ENCODE assay signal across 8 cellular contexts in genomic region chr1:204207136-204207616, GRCh38. TPM values are rescaled to one million over a fixed set of nuclear protein-coding genes. Genes with fewer than 3 reads are reported as not detected.
DNase-seq lines count a peak whose midpoint lies in the region; ATAC-seq and TF ChIP-seq lines count a peak whose summit lies in the region.

No MANE protein-coding gene starts in this region.

- BruUV-seq in mammary epithelial cell (replicated peaks; lab: Mats Ljungman, UMichigan), result no TSS peak

- no peak overlapping the region for H3K4me2 ChIP-seq in mammary epithelial cell (ENCODE audit: insufficient read depth, low read depth, low read length)

- no peaks in the 10 kb centered on the region for H3K9me3 ChIP-seq in mammary epithelial cell (replicated peaks; ENCODE audit: insufficient read depth, low read length)

- no peak overlapping the region for H3K4me3 ChIP-seq in mammary epithelial cell (replicated peaks in 1 of 3; ENCODE audit: insufficient read depth in 1 of 3, low read depth in 2 of 3, low read length in 3 of 3)

- H3K27me3 ChIP-seq in mammary epithelial cell (ENCODE audit: insufficient read depth, low read length), result no peaks in the 10 kb centered on the region

- H3K27ac ChIP-seq in mammary epithelial cell (ENCODE audit: insufficient read depth, low read depth, low read length), result no peak overlapping the region

- no peaks in the 10 kb centered on the region for H3K36me3 ChIP-seq in mammary epithelial cell (ENCODE audit: insufficient read depth, low read length)

- ATAC-seq in GM18511 (IDR thresholded peaks at IDR 0.05; ENCODE audit: unreplicated experiment) (peak; percentile 67), left lobe of liver (peak; percentile 93), GM21717 (IDR thresholded peaks at IDR 0.05; ENCODE audit: unreplicated experiment) (no peak)

- peak; percentile 79 to 95 for TF ChIP-seq CTCF in mammary epithelial cell (conservative IDR thresholded peaks at IDR 0.05 in 1 of 2, IDR thresholded peaks at IDR 0.05 in 1 of 2; ENCODE audit: extremely low read depth in 1 of 2, insufficient read depth in 1 of 2, low read depth in 1 of 2, low read length in 2 of 2)

- no peaks in the 10 kb centered on the region for H4K20me1 ChIP-seq in mammary epithelial cell (ENCODE audit: insufficient read depth, low read length)

- DNase-seq in ACHN, result peak; percentile 28
- peak; percentile 55 for DNase-seq in NCI-H146 (lab: John Stamatoyannopoulos, UW)
- DNase-seq in activated CD4-positive, CD25-positive, alpha-beta regulatory T cell treated with anti-CD3 and anti-CD28 coated beads, Interleukin-2, amount 50 U/mL, for 16 hours (ENCODE audit: low read depth, low spot score), result peak; percentile 50
- peak; percentile 24 for DNase-seq in mammary epithelial cell
- peak; percentile 73 for DNase-seq in left lobe of liver (ENCODE audit: low spot score)
- peak; percentile 70 to 82 for DNase-seq in stimulated activated CD4-positive, alpha-beta T cell treated with anti-CD3 and anti-CD28 coated beads, Interleukin-4, amount 100 ng/mL, for 48 hours (ENCODE audit: low read depth in 2 of 2)

- CTCF ChIA-PET in mammary epithelial cell (lab: Charles Lee; ENCODE audit: low non-redundant PET), result interaction anchor here (0.6 to 0.9 kb wide), 3 partner anchors 8 to 1000 kb away, joined by 3 to 4 read pairs (median 4); no protein-coding TSS in a partner anchor

- H3K79me2 ChIP-seq in mammary epithelial cell (ENCODE audit: insufficient read depth, low read length), result no peaks in the 10 kb centered on the region

- dilution Hi-C loops in mammary epithelial cell (cut with HindIII; ENCODE audit: low sequenced_read_pairs), result no loop called here

- 24% methylated on average over 13 of the region's 13 CpGs for WGBS in mammary epithelial cell (ENCODE audit: low coverage, missing lambda C conversion rate)

- peak overlapping the region; percentile 55 for H2AFZ ChIP-seq in mammary epithelial cell (ENCODE audit: low read depth, low read length)

- peaks cover 3% of the 10 kb centered on the region for H3K4me1 ChIP-seq in mammary epithelial cell (ENCODE audit: insufficient read depth, low read length)

- intact Hi-C loops in mammary epithelial cell (cut with micrococcal nuclease), result loop anchor here (1.0 kb wide), 2 partner anchors 45 to 346 kb away; partner anchors contain the start of gene SNRPE

- no peak overlapping the region for H3K9ac ChIP-seq in mammary epithelial cell (ENCODE audit: insufficient read depth, low read length)

- in situ Hi-C loops in ACHN (cut with HindIII; ENCODE audit: low pct_ligation_motif_present, low pct_unique_long_range_greater_than_20kb, low sequenced_read_pairs), result no loop called here
- in situ Hi-C loops in mammary epithelial cell (cut with MboI; ENCODE audit: low sequenced_read_pairs in 2 of 2), result loop anchor here (5.0 kb wide), 2 partner anchors 40 to 45 kb away; partner anchors contain the start of gene REN (in 1 of the 2)

RNA-seq across cellular contexts. Expression of gene GOLT1A, which starts 6.6 kb away (rescaled TPM):
- total RNA-seq in mammary epithelial cell (under 1 TPM in 1 of 2 donors, not detected in 1; 0.59 TPM), left lobe of liver (63.9 TPM)
- polyA plus RNA-seq in mammary epithelial cell, result 0.22 TPM
- polyA minus RNA-seq in mammary epithelial cell, result not detected

RNA-seq across cellular contexts. Expression of gene KISS1, which starts 10.9 kb away (rescaled TPM):
- total RNA-seq in mammary epithelial cell (not detected), left lobe of liver (0.63 TPM)
- polyA plus RNA-seq in mammary epithelial cell, result not detected
- not detected for polyA minus RNA-seq in mammary epithelial cell

RNA-seq across cellular contexts. Expression of gene REN, which starts 41.0 kb away (rescaled TPM):
- total RNA-seq in mammary epithelial cell (not detected), left lobe of liver (0.20 TPM)
- polyA plus RNA-seq in mammary epithelial cell, result 0.09 TPM
- polyA minus RNA-seq in mammary epithelial cell, result not detected

RNA-seq across cellular contexts. Expression of gene ETNK2, which starts 55.3 kb away (rescaled TPM):
- total RNA-seq in mammary epithelial cell (10 to 100 TPM in 1 of 2 donors, 1 to 10 TPM in 1; 6.2 to 17.2 TPM), left lobe of liver (213 TPM)
- 6.8 TPM for polyA plus RNA-seq in mammary epithelial cell
- 19.3 TPM for polyA minus RNA-seq in mammary epithelial cell

Comparison
In these comparisons a context has a peak if more than half of its experiments do, and no peak if none do; other contexts are left out.
1. DNase-seq: peak in every context shown above with its lines; median percentile 76 in stimulated activated CD4-positive, alpha-beta T cell treated with anti-CD3 and anti-CD28 coated beads, Interleukin-4, amount 100 ng/mL, for 48 hours; 73 in left lobe of liver; 55 in NCI-H146; 50 in activated CD4-positive, CD25-positive, alpha-beta regulatory T cell treated with anti-CD3 and anti-CD28 coated beads, Interleukin-2, amount 50 U/mL, for 16 hours; 28 in ACHN; 24 in mammary epithelial cell.
2. RNA of gene GOLT1A, which starts 6.6 kb away (total RNA-seq): 63.9 TPM in left lobe of liver (single experiment); 0.59 TPM in mammary epithelial cell; every median in the first group is over 10 times any median in the second.